1 cellular context compared by ENCODE assay signal in the genomic region with DNA sequence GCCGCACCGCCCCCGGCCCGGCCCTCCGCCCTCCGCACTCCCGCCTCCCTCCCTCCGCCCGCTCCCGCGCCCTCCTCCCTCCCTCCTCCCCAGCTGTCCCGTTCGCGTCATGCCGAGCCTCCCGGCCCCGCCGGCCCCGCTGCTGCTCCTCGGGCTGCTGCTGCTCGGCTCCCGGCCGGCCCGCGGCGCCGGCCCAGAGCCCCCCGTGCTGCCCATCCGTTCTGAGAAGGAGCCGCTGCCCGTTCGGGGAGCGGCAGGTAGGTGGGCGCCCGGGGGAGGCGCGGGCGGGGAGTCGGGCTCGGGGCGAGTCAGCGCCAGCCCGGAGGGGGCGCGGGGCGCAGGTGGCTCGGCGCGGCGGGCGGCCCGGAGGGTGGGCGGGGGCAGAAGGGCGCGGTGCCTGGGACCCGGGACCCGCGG.
TF ChIP-seq lines count a peak whose summit lies in the region.

No MANE protein-coding gene starts in this region.

TF ChIP-seq in IMR-90, 13 proteins besides CTCF, POLR2A, EP300 and RAD21:
- TF ChIP-seq, protein P1, sequence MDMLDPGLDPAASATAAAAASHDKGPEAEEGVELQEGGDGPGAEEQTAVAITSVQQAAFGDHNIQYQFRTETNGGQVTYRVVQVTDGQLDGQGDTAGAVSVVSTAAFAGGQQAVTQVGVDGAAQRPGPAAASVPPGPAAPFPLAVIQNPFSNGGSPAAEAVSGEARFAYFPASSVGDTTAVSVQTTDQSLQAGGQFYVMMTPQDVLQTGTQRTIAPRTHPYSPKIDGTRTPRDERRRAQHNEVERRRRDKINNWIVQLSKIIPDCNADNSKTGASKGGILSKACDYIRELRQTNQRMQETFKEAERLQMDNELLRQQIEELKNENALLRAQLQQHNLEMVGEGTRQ (IDR thresholded peaks at IDR 0.05; ENCODE audit: low read depth, low read length), result no peak
- no peak for TF ChIP-seq BHLHE40 (IDR thresholded peaks at IDR 0.05; ENCODE audit: low read depth, low read length)
- TF ChIP-seq CEBPB (IDR thresholded peaks at IDR 0.05; ENCODE audit: low read depth, low read length), result no peak
- TF ChIP-seq MAZ (IDR thresholded peaks at IDR 0.05; ENCODE audit: borderline replicate concordance, low read depth, low read length), result peak; percentile 98
